In genomic region chr11:3021125-3021524, GRCh38 we compare ENCODE assay signal across 8 cellular contexts. TPM values are rescaled to one million over a fixed set of nuclear protein-coding genes. Genes with fewer than 3 reads are reported as not detected.
A peak's percentile ranks its signal among the peaks of the same experiment; 100 is the strongest.
DNase-seq lines count a peak whose midpoint lies in the region; ATAC-seq and TF ChIP-seq lines count a peak whose summit lies in the region.

No MANE protein-coding gene starts in this region.

- no peak overlapping the region for H2AFZ ChIP-seq in MM.1S (ENCODE audit: low read length)

- H3K36me3 Mint-ChIP-seq in activated naive CD4-positive, alpha-beta T cell treated with anti-CD3 and anti-CD28 coated beads, Interleukin-2, amount 10 ng/mL, durations not matched to agents 7 days and 5 days, result peaks cover 64% of the 10 kb centered on the region

- no peak overlapping the region for H3K4me3 Mint-ChIP-seq in activated naive CD4-positive, alpha-beta T cell treated with anti-CD3 and anti-CD28 coated beads, Interleukin-2, amount 10 ng/mL, durations not matched to agents 7 days and 5 days

- H3K27ac Mint-ChIP-seq in activated naive CD4-positive, alpha-beta T cell treated with anti-CD3 and anti-CD28 coated beads, Interleukin-2, amount 10 ng/mL, durations not matched to agents 7 days and 5 days, result no peak overlapping the region

- no peaks in the 10 kb centered on the region for H3K36me3 ChIP-seq in MM.1S (replicated peaks; ENCODE audit: insufficient read depth, low read length)

- ATAC-seq in right cardiac atrium (peak; percentile 53), GM18505 (IDR thresholded peaks at IDR 0.05; ENCODE audit: unreplicated experiment) (no peak)

- H3K9me3 Mint-ChIP-seq in activated naive CD4-positive, alpha-beta T cell treated with anti-CD3 and anti-CD28 coated beads, Interleukin-2, amount 10 ng/mL, durations not matched to agents 7 days and 5 days, result no peaks in the 10 kb centered on the region

- H3K9ac ChIP-seq in MM.1S (ENCODE audit: low read length), result no peak overlapping the region

- H3K4me1 ChIP-seq in MM.1S (ENCODE audit: low read length) (peaks cover 12% of the 10 kb centered on the region), right cardiac atrium (ENCODE audit: control insufficient read depth, insufficient read depth, low read length) (peaks cover 2% of the 10 kb centered on the region)

- WGBS in right cardiac atrium, result 57% methylated on average over 4 of the region's 4 CpGs

- H3K4me3 ChIP-seq in MM.1S (ENCODE audit: low read length) (no peak overlapping the region), right cardiac atrium (ENCODE audit: low read length) (no peak overlapping the region)

- no peaks in the 10 kb centered on the region for H3K27me3 Mint-ChIP-seq in activated naive CD4-positive, alpha-beta T cell treated with anti-CD3 and anti-CD28 coated beads, Interleukin-2, amount 10 ng/mL, durations not matched to agents 7 days and 5 days

- CTCF ChIA-PET in activated naive CD4-positive, alpha-beta T cell treated with anti-CD3 and anti-CD28 coated beads, Interleukin-2, amount 10 ng/mL, durations not matched to agents 7 days and 5 days (lab: Charles Lee), result interaction anchor here (0.6 to 6.2 kb wide), 16 partner anchors 28 to 488 kb away, joined by 3 to 60 read pairs (median 6); partner anchors contain the start of gene NAP1L4

- no peaks in the 10 kb centered on the region for H3K9me2 ChIP-seq in MM.1S (replicated peaks; ENCODE audit: insufficient read depth, low read length)

- TF ChIP-seq POLR2A in GM18505 (IDR thresholded peaks at IDR 0.05; ENCODE audit: borderline replicate concordance, extremely low read depth, insufficient read depth, insufficient read length), result no peak

- H3K9me3 ChIP-seq in MM.1S (replicated peaks; ENCODE audit: insufficient read depth, low read length), result no peaks in the 10 kb centered on the region
- no peaks in the 10 kb centered on the region for H3K9me3 ChIP-seq in right cardiac atrium (ENCODE audit: control insufficient read depth, low read length)

- peaks cover 68% of the 10 kb centered on the region for H3K4me1 Mint-ChIP-seq in activated naive CD4-positive, alpha-beta T cell treated with anti-CD3 and anti-CD28 coated beads, Interleukin-2, amount 10 ng/mL, durations not matched to agents 7 days and 5 days

- no peaks in the 10 kb centered on the region for H3F3A ChIP-seq in MM.1S (ENCODE audit: insufficient read depth, low read length)

- DNase-seq in activated T-cell treated with anti-CD3 and anti-CD28 coated beads for 1 hour (ENCODE audit: low read depth) (peak; percentile 22), activated T-cell treated with anti-CD3 and anti-CD28 coated beads for 4 hours (no peak), MM.1S (peak; percentile 32), right cardiac atrium (peak in 1 of 3 donors; percentile 59), substantia nigra (lab: John Stamatoyannopoulos, UW) (peak in 29 of 49 donors; percentile 24 to 80 (median 49)), T1000 (lab: John Stamatoyannopoulos, UW) (no peak)
- DNase-seq in activated naive CD4-positive, alpha-beta T cell treated with anti-CD3 and anti-CD28 coated beads, Interleukin-2, amount 10 ng/mL, durations not matched to agents 7 days and 5 days, result peak; percentile 64

- H3K27me3 ChIP-seq in MM.1S (replicated peaks; ENCODE audit: insufficient read depth, low read length) (no peaks in the 10 kb centered on the region), right cardiac atrium (ENCODE audit: control insufficient read depth, insufficient read depth) (no peaks in the 10 kb centered on the region)

- H3K79me2 ChIP-seq in MM.1S (ENCODE audit: low read length), result peaks cover 7% of the 10 kb centered on the region

- no peaks in the 10 kb centered on the region for H4K20me1 ChIP-seq in MM.1S (ENCODE audit: insufficient read depth, low read length)

- H3K27ac ChIP-seq in MM.1S (ENCODE audit: low read length) (no peak overlapping the region), right cardiac atrium (ENCODE audit: low read length) (no peak overlapping the region), substantia nigra (ENCODE audit: low read depth, low read length, poor library complexity, severe bottlenecking) (peak overlapping the region; percentile 19)

- no peak overlapping the region for H3K4me2 ChIP-seq in MM.1S (ENCODE audit: low read depth, low read length)

- TF ChIP-seq CTCF in MM.1S (IDR thresholded peaks at IDR 0.05; ENCODE audit: low read length), result peak; percentile 42

- intact Hi-C loops in right cardiac atrium (cut with DNase I), result no loop called here

RNA-seq across cellular contexts. Expression of gene NAP1L4, which starts 29.0 kb away (rescaled TPM):
- total RNA-seq in right cardiac atrium, result 100 to 1,000 TPM; 147 to 188 (median 159) TPM
- polyA plus RNA-seq in right cardiac atrium, result 132 TPM

RNA-seq across cellular contexts. Expression of gene CARS1, which starts 36.1 kb away (rescaled TPM):
- 10 to 100 TPM; 14.4 to 18.8 (median 16.5) TPM for total RNA-seq in right cardiac atrium
- 10.8 TPM for polyA plus RNA-seq in right cardiac atrium

Comparison
In these comparisons a context has a peak if more than half of its experiments do, and no peak if none do; other contexts are left out.
1. DNase-seq: peak in activated T-cell treated with anti-CD3 and anti-CD28 coated beads for 1 hour (single experiment), MM.1S (single experiment), activated naive CD4-positive, alpha-beta T cell treated with anti-CD3 and anti-CD28 coated beads, Interleukin-2, amount 10 ng/mL, durations not matched to agents 7 days and 5 days (single experiment) and substantia nigra (29 of 49); none in activated T-cell treated with anti-CD3 and anti-CD28 coated beads for 4 hours (single experiment) and T1000 (single experiment).